In the genomic region with DNA sequence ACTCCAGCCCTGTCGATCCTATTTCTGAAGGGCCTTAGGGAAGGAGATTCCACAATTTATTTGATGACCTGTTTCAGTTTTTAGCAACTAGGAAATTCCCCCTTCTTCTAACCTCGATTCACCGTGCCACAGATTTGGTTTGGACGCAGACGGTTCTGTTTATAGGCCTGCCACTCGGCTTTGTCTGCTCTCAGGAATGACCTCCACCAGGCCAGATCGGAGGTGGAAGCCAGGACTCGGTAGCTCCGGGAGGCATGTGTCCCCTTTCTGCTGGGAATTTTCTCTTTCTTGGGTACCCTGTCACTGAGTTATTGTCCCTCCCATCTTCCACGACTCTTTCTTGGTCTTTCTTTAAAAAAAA, we compare ENCODE assay signal across 16 cellular contexts.
DNase-seq lines count a peak whose midpoint lies in the region; ATAC-seq and TF ChIP-seq lines count a peak whose summit lies in the region.
"Had no signal": no experiment of that assay in that cellular context is flagged by ENCODE, and none has a peak within 500 bp of the region (broad histone marks: within the 10 kb centered on the region; RNA-seq: fewer than 3 reads in every experiment).

No MANE protein-coding gene starts in this region.

- H3K36me3 Mint-ChIP-seq in endodermal cell (ENCODE audit: low read depth), result no peaks in the 10 kb centered on the region
- no peaks in the 10 kb centered on the region for H3K36me3 Mint-ChIP-seq in nephron progenitor cell (ENCODE audit: low read depth)

- peaks cover 0 to 36% (median 24%) of the 10 kb centered on the region in 7 donors for H3K27me3 ChIP-seq in heart right ventricle
- peaks cover 91% of the 10 kb centered on the region for H3K27me3 ChIP-seq in endodermal cell (ENCODE audit: control insufficient read depth, insufficient read depth, low read length, poor library complexity, severe bottlenecking)
- H3K27me3 ChIP-seq in upper lobe of right lung, result peaks cover 10% of the 10 kb centered on the region

- H3K9me3 Mint-ChIP-seq in endodermal cell (no peaks in the 10 kb centered on the region), nephron progenitor cell (no peaks in the 10 kb centered on the region)

- peak overlapping the region; percentile 50 for H3K9ac ChIP-seq in endodermal cell (ENCODE audit: extremely low read depth, low read length, poor library complexity, severe bottlenecking)

- H3K4me1 Mint-ChIP-seq in endodermal cell (peaks cover 7% of the 10 kb centered on the region), nephron progenitor cell (peaks cover 5% of the 10 kb centered on the region)

- 29 to 32% methylated on average over 10 of the region's 10 CpGs for WGBS in heart right ventricle, 2 donors
- 12 to 16% methylated on average over 6 to 10 of the region's 10 CpGs for WGBS in endodermal cell (ENCODE audit: insufficient coverage in 1 of 2, insufficient read length in 1 of 2), 2 experiments

- peak overlapping the region in 1 of 10 donors; percentile 9 for H3K27ac ChIP-seq in heart right ventricle
- H3K27ac ChIP-seq in endodermal cell (ENCODE audit: low read depth, low read length), result no peak overlapping the region
- no peak overlapping the region for H3K27ac ChIP-seq in upper lobe of right lung
- H3K27ac ChIP-seq: SJSA1 had no signal

- H3K4me3 ChIP-seq in heart right ventricle, result peak overlapping the region in 4 of 10 donors; percentile 23 to 39 (median 30)
- H3K4me3 ChIP-seq in endodermal cell (ENCODE audit: low read length), result peak overlapping the region; percentile 75
- peak overlapping the region; percentile 25 for H3K4me3 ChIP-seq in upper lobe of right lung
- H3K4me3 ChIP-seq: GM12878, SJSA1 had no signal

- H3K27ac Mint-ChIP-seq in endodermal cell (peak overlapping the region; percentile 13), nephron progenitor cell (no peak overlapping the region)

- peak overlapping the region; percentile 61 for H3K4me3 Mint-ChIP-seq in endodermal cell
- H3K4me3 Mint-ChIP-seq in nephron progenitor cell, result peak overlapping the region; percentile 81

- no peaks in the 10 kb centered on the region for H3K9me3 ChIP-seq in heart right ventricle
- H3K9me3 ChIP-seq in endodermal cell (ENCODE audit: control insufficient read depth, low read length), result no peaks in the 10 kb centered on the region
- H3K9me3 ChIP-seq in upper lobe of right lung, result no peaks in the 10 kb centered on the region
- H3K9me3 ChIP-seq: SJSA1 had no signal

- H3K27me3 Mint-ChIP-seq in endodermal cell (ENCODE audit: insufficient read depth), result peaks cover 52% of the 10 kb centered on the region
- H3K27me3 Mint-ChIP-seq in nephron progenitor cell (ENCODE audit: low read depth, poor library complexity), result peaks cover 63% of the 10 kb centered on the region

- DNase-seq in heart right ventricle (no peak), cardiac septum (ENCODE audit: low spot score) (no peak), endodermal cell (no peak), nephron progenitor cell (no peak), upper lobe of right lung (no peak), putamen (ENCODE audit: low spot score) (no peak)
- DNase-seq: activated CD4-positive, alpha-beta T cell treated with anti-CD3 and anti-CD28 coated beads, Interleukin-2, amount 50 U/mL, for 1 hour; activated T-cell treated with anti-CD3 and anti-CD28 coated beads, Interleukin-2, amount 50 U/mL, for 1 hour; aorta; COR-L47; NCI-H1694; stimulated activated CD4-positive, alpha-beta T cell treated with anti-CD3 and anti-CD28 coated beads, Interleukin-1b, Interleukin-23, amount 100 ng/mL, for 48 hours had no signal

- intact Hi-C loops in heart right ventricle (cut with DNase I), result no loop called here
- intact Hi-C loops in cardiac septum (cut with DNase I), result loop anchor here (1.0 kb wide), 1 partner anchor 23 kb away; no protein-coding TSS in a partner anchor
- intact Hi-C loops in upper lobe of right lung (cut with DNase I), result no loop called here

- H3K4me1 ChIP-seq in heart right ventricle, result peaks cover 0 to 16% (median 8%) of the 10 kb centered on the region in 9 donors
- no peaks in the 10 kb centered on the region for H3K4me1 ChIP-seq in endodermal cell (ENCODE audit: control insufficient read depth, insufficient read depth, low read length)
- H3K4me1 ChIP-seq in upper lobe of right lung, result no peaks in the 10 kb centered on the region
- H3K4me1 ChIP-seq: SJSA1 had no signal

- H3K36me3 ChIP-seq in heart right ventricle, result peaks cover 0 to 5% (median 0%) of the 10 kb centered on the region in 9 donors
- no peaks in the 10 kb centered on the region for H3K36me3 ChIP-seq in endodermal cell (ENCODE audit: control insufficient read depth, insufficient read depth, low read length)
- no peaks in the 10 kb centered on the region for H3K36me3 ChIP-seq in upper lobe of right lung
- H3K36me3 ChIP-seq: SJSA1 had no signal

- TF ChIP-seq CTCF in heart right ventricle (IDR thresholded peaks at IDR 0.05) (no peak), endodermal cell (conservative IDR thresholded peaks at IDR 0.05) (no peak), nephron progenitor cell (IDR thresholded peaks at IDR 0.05) (no peak), upper lobe of right lung (IDR thresholded peaks at IDR 0.05) (no peak)

- ATAC-seq in heart right ventricle (peak in 5 of 8 donors; percentile 18 to 56 (median 45)), upper lobe of right lung (no peak), HG03039 (IDR thresholded peaks at IDR 0.05; ENCODE audit: unreplicated experiment) (no peak), HG02763 (IDR thresholded peaks at IDR 0.05; ENCODE audit: unreplicated experiment) (no peak)
- ATAC-seq: GM12878 had no signal

Comparison
In these comparisons a context has a peak if more than half of its experiments do, and no peak if none do; other contexts are left out.
1. ATAC-seq: peak in heart right ventricle (5 of 8); none in upper lobe of right lung (single experiment), HG03039 (single experiment) and HG02763 (single experiment).